In genomic region chr6:41453232-41453631, GRCh38 we compare ENCODE assay signal across 14 cellular contexts.
A peak's percentile ranks its signal among the peaks of the same experiment; 100 is the strongest.
DNase-seq lines count a peak whose midpoint lies in the region; ATAC-seq and TF ChIP-seq lines count a peak whose summit lies in the region.
"Had no signal": no experiment of that assay in that cellular context is flagged by ENCODE, and none has a peak within 500 bp of the region (broad histone marks: within the 10 kb centered on the region; RNA-seq: fewer than 3 reads in every experiment).

No MANE protein-coding gene starts in this region.

- DNase-seq in cardiac muscle cell (ENCODE audit: low read depth in 1 of 2, low spot score in 1 of 2) (no peak), heart left ventricle (no peak), osteoblast (ENCODE audit: insufficient read length, low spot score, missing footprints) (peak; percentile 11), DMS 273 (lab: John Stamatoyannopoulos, UW; ENCODE audit: unreplicated experiment) (no peak)
- DNase-seq in stimulated activated naive CD8-positive, alpha-beta T cell treated with anti-CD3 and anti-CD28 coated beads, Interleukin-15, Interleukin-2, amounts not matched to agents 100 U/mL and 50 U/mL, for 24 hours, result no peak
- DNase-seq: BE2C; CD4-positive, alpha-beta T cell; DMS53; DND-41; EL; H9 had no signal

- H3K27ac ChIP-seq in cardiac muscle cell, result peak overlapping the region; percentile 61
- H3K27ac ChIP-seq in heart left ventricle, result peak overlapping the region in 1 of 12 donors; percentile 21
- H3K27ac ChIP-seq in HEK293 (ENCODE audit: extremely low read depth, low read depth, low read length), result no peak overlapping the region
- no peak overlapping the region for H3K27ac ChIP-seq in osteoblast (ENCODE audit: low read depth, low read length)
- H3K27ac ChIP-seq: C4-2B had no signal

- H4K20me1 ChIP-seq in osteoblast (ENCODE audit: insufficient read depth, low read length), result no peaks in the 10 kb centered on the region

- TF ChIP-seq CTCF in cardiac muscle cell (IDR thresholded peaks at IDR 0.05; ENCODE audit: low read depth, low read length) (no peak), heart left ventricle (IDR thresholded peaks at IDR 0.05) (no peak), HEK293 (tag by site-specific recombination; IDR thresholded peaks at IDR 0.05) (no peak), osteoblast (IDR thresholded peaks at IDR 0.05; ENCODE audit: extremely low read depth, low read depth, low read length) (no peak)

- H3K27me3 ChIP-seq in cardiac muscle cell (no peaks in the 10 kb centered on the region), heart left ventricle (peaks cover 0 to 6% (median 0%) of the 10 kb centered on the region in 9 donors), osteoblast (ENCODE audit: insufficient read depth, low read length) (peaks cover 35% of the 10 kb centered on the region)

- intact Hi-C loops in heart left ventricle (cut with DNase I), result loop anchor here in 3 of 10 donors (5.0 to 10.0 kb wide), 3 partner anchors 78 to 88 kb away; no protein-coding TSS in a partner anchor

- no peak overlapping the region for H3K4me3 ChIP-seq in cardiac muscle cell
- H3K4me3 ChIP-seq in heart left ventricle, result no peak overlapping the region
- no peak overlapping the region for H3K4me3 ChIP-seq in HEK293 (ENCODE audit: low read depth, low read length)
- H3K4me3 ChIP-seq in osteoblast (ENCODE audit: insufficient read depth, low read length), result no peak overlapping the region
- H3K4me3 ChIP-seq: GM12878 had no signal

- 69 to 78% (median 75%) methylated on average over 10 to 12 of the region's 12 CpGs for WGBS in heart left ventricle, 4 donors

- H3K9me3 ChIP-seq in cardiac muscle cell (ENCODE audit: low read depth) (no peaks in the 10 kb centered on the region), heart left ventricle (no peaks in the 10 kb centered on the region), HEK293 (ENCODE audit: control insufficient read depth, insufficient read depth, low read depth, low read length) (no peaks in the 10 kb centered on the region), osteoblast (ENCODE audit: low read depth, low read length) (no peaks in the 10 kb centered on the region)
- H3K9me3 ChIP-seq: BE2C had no signal

- H3K36me3 ChIP-seq in cardiac muscle cell (no peaks in the 10 kb centered on the region), heart left ventricle (no peaks in the 10 kb centered on the region), HEK293 (ENCODE audit: control insufficient read depth in 2 of 2, insufficient read depth in 1 of 2, low read length in 2 of 2) (no peaks in the 10 kb centered on the region), osteoblast (ENCODE audit: insufficient read depth, low read length) (no peaks in the 10 kb centered on the region)
- H3K36me3 ChIP-seq: BE2C had no signal

- TF ChIP-seq POLR2A in heart left ventricle (IDR thresholded peaks at IDR 0.05), result no peak

- POLR2A ChIA-PET in HEK293 (lab: Yijun Ruan, JAX), result interaction anchor here (0.6 kb wide), 1 partner anchor 19 kb away, joined by 3 read pairs; no protein-coding TSS in a partner anchor

- H3K79me2 ChIP-seq in osteoblast (ENCODE audit: insufficient read depth, low read length), result no peaks in the 10 kb centered on the region

- H3K4me1 ChIP-seq in cardiac muscle cell (ENCODE audit: low read depth) (peaks cover 22% of the 10 kb centered on the region), heart left ventricle (peaks cover 0 to 36% (median 25%) of the 10 kb centered on the region in 12 donors), HEK293 (ENCODE audit: control insufficient read depth, insufficient read depth, low read length) (peaks cover 37% of the 10 kb centered on the region), osteoblast (ENCODE audit: insufficient read depth, low read length) (peaks cover 4% of the 10 kb centered on the region)
- H3K4me1 ChIP-seq: BE2C had no signal

- H2AFZ ChIP-seq in osteoblast (ENCODE audit: low read length), result no peak overlapping the region

- CTCF ChIA-PET in HEK293 (lab: Yijun Ruan, JAX), result interaction anchor here (0.7 to 2.6 kb wide), 8 partner anchors 8 to 1912 kb away, joined by 3 to 16 read pairs (median 5); no protein-coding TSS in a partner anchor

- ATAC-seq in heart left ventricle, result no peak
- ATAC-seq in stimulated activated naive CD8-positive, alpha-beta T cell treated with anti-CD3 and anti-CD28 coated beads, Interleukin-15, Interleukin-2, amounts not matched to agents 100 U/mL and 50 U/mL, for 24 hours, result no peak
- ATAC-seq: GM12878 had no signal

- H3K4me2 ChIP-seq in osteoblast (ENCODE audit: insufficient read depth, low read length), result no peak overlapping the region

TF ChIP-seq in HEK293, 187 proteins besides CTCF, POLR2A, EP300 and RAD21:
- peak; percentile 15; the same call in 1 of the 2 replicates for TF ChIP-seq ZIC2 (tag by site-specific recombination; IDR thresholded peaks at IDR 0.05)
- TF ChIP-seq WT1 (tag by site-specific recombination; IDR thresholded peaks at IDR 0.05), result no peak
